In the genomic region with DNA sequence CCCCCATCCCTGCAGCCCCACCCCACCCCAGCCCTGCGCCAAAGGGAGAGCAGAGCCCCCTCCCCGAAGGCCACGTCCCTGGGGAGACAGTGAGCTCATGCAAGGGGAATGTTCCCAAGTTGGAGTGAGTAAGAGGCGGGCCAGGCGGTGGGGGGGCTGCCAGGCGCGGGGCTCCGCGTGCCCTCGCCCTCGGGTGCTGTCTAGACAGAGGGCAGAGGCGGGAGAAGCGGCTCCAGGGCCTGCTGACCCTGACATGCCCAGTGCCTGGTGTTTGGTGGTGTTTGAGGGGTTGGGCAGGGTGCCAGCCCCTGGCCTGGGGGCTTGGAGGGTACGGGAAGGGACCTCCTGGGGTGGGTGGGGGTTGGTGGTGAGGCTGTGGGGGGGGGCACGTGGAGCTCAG, we compare ENCODE assay signal across 8 cellular contexts. TPM values are rescaled to one million over a fixed set of nuclear protein-coding genes. Genes with fewer than 3 reads are reported as not detected.
DNase-seq lines count a peak whose midpoint lies in the region; ATAC-seq and TF ChIP-seq lines count a peak whose summit lies in the region.

No MANE protein-coding gene starts in this region.

- TF ChIP-seq CTCF in fibroblast of villous mesenchyme (IDR thresholded peaks at IDR 0.05; ENCODE audit: insufficient read depth, low read depth, low read length) (no peak), psoas muscle (IDR thresholded peaks at IDR 0.05) (no peak), GM13977 (IDR thresholded peaks at IDR 0.05; ENCODE audit: extremely low read depth, insufficient read depth, missing control alignments) (no peak)

- intact Hi-C loops in psoas muscle (cut with DNase I): no loop called here

- H3K36me3 ChIP-seq in SJSA1 (peaks cover 38% of the 10 kb centered on the region), psoas muscle (ENCODE audit: insufficient read depth in 1 of 2, low read depth in 1 of 2) (no peaks in the 10 kb centered on the region)

- H3K9me3 ChIP-seq in SJSA1 (replicated peaks) (0 out of 2 replicates have a peak, but pooled peaks cover 2% of the 10 kb centered on the region), psoas muscle (no peaks in the 10 kb centered on the region)

- WGBS in psoas muscle, 3 donors: 1 to 8% (median 2%) methylated on average over 14 to 15 of the region's 15 CpGs

- ATAC-seq in psoas muscle: peak in 3 of 4 donors; percentile 9 to 12 (median 11)

- H3K4me3 ChIP-seq in SJSA1 (peak overlapping the region; percentile 57), fibroblast of villous mesenchyme (ENCODE audit: low read depth, low read length) (peak overlapping the region; percentile 63), psoas muscle (peak overlapping the region; percentile 60)

- DNase-seq in EH (ENCODE audit: low read depth) (peak; percentile 90), SJSA1 (ENCODE audit: low read depth in 1 of 2, low spot score in 2 of 2) (peak; percentile 86 to 96), fibroblast of villous mesenchyme (ENCODE audit: low read depth) (peak; percentile 92), psoas muscle (peak; percentile 87), GM13977 (ENCODE audit: low spot score) (no peak), T-helper 9 cell (no peak), T-helper 2 cell (no peak), retina (no peak)

- in situ Hi-C loops in GM13977 (cut with MboI; ENCODE audit: low pct_unique_long_range_greater_than_20kb, low sequenced_read_pairs, unreplicated experiment): no loop called here

- H3K27ac ChIP-seq in SJSA1 (peak overlapping the region; percentile 93), psoas muscle (peak overlapping the region; percentile 41)

- H3K4me1 ChIP-seq in SJSA1 (replicated peaks): peaks cover 46% of the 10 kb centered on the region
- H3K4me1 ChIP-seq in psoas muscle: peaks cover 18% of the 10 kb centered on the region

- no peaks in the 10 kb centered on the region for H3K27me3 ChIP-seq in SJSA1 (replicated peaks)
- H3K27me3 ChIP-seq in psoas muscle (ENCODE audit: insufficient read depth in 3 of 3, low read length in 2 of 3): peaks cover 0 to 19% (median 17%) of the 10 kb centered on the region in 3 donors

RNA-seq across cellular contexts. Expression of a gene that starts 1.0 kb away (rescaled TPM):
- 317 and 364 TPM in 2 replicates for total RNA-seq in SJSA1 (2014; rRNA removed; shearing (Covaris generic))
- total RNA-seq in fibroblast of villous mesenchyme (49.2 and 83.1 TPM in 2 replicates), psoas muscle (10 to 100 TPM in 2 of 4 donors, 1 to 10 TPM in 2; 5.4 to 11.5 (median 8.5) TPM)
- 10 to 100 TPM in 1 of 3 donors, 1 to 10 TPM in 2; 4.3 to 30.3 (median 6.1) TPM for polyA plus RNA-seq in psoas muscle

RNA-seq across cellular contexts. Expression of a gene that starts 14.2 kb away (rescaled TPM):
- total RNA-seq in SJSA1 (2014; rRNA removed; shearing (Covaris generic)): 55.9 and 79.3 TPM in 2 replicates
- total RNA-seq in fibroblast of villous mesenchyme (30.7 and 50.3 TPM in 2 replicates), psoas muscle (10 to 100 TPM; 25.2 to 62.9 (median 50.4) TPM)
- polyA plus RNA-seq in psoas muscle: 10 to 100 TPM; 48.8 to 72.1 (median 63.3) TPM

RNA-seq across cellular contexts. Expression of a gene that starts 18.1 kb away (rescaled TPM):
- total RNA-seq in SJSA1 (2014; rRNA removed; shearing (Covaris generic)): not detected in 2 replicates
- not detected in 2 replicates for total RNA-seq in fibroblast of villous mesenchyme
- total RNA-seq in psoas muscle: under 1 TPM in 1 of 4 donors, not detected in 3; 0.25 TPM
- under 1 TPM in 1 of 3 donors, not detected in 2; 0.05 TPM for polyA plus RNA-seq in psoas muscle

RNA-seq across cellular contexts. Expression of a gene that starts 31.5 kb away (rescaled TPM):
- total RNA-seq in SJSA1 (2014; rRNA removed; shearing (Covaris generic)): not detected in 2 replicates
- total RNA-seq in fibroblast of villous mesenchyme (0.32 and 1.7 TPM in 2 replicates), psoas muscle (10 to 100 TPM in 2 of 4 donors, 1 to 10 TPM in 2; 9.3 to 17.9 (median 10.9) TPM)
- polyA plus RNA-seq in psoas muscle: 1 to 10 TPM; 4.9 to 9.6 (median 6.8) TPM

RNA-seq across cellular contexts. Expression of a gene that starts 37.5 kb away (rescaled TPM):
- total RNA-seq in SJSA1 (2014; rRNA removed; shearing (Covaris generic)): 0.13 TPM in 1 of 2 replicates, not detected in the other
- total RNA-seq in fibroblast of villous mesenchyme (not detected in 2 replicates), psoas muscle (under 1 TPM in 2 of 4 donors, not detected in 2; 0.15 to 0.26 TPM)
- under 1 TPM; 0.14 to 0.42 (median 0.16) TPM for polyA plus RNA-seq in psoas muscle

Comparison
In these comparisons a context has a peak if more than half of its experiments do, and no peak if none do; other contexts are left out.
1. DNase-seq: peak in EH (single experiment), SJSA1 (2 of 2), fibroblast of villous mesenchyme (single experiment) and psoas muscle (2 of 2); none in GM13977 (single experiment), T-helper 9 cell (single experiment), T-helper 2 cell (0 of 5) and retina (single experiment).
2. Peak in every context shown above with its lines, with median percentiles within 50 percentile points of each other: H3K4me3 ChIP-seq.